Comparison of ENCODE assay signal across 1 cellular context in genomic region chr20:31593221-31594001, GRCh38.
A peak's percentile ranks its signal among the peaks of the same experiment; 100 is the strongest.
TF ChIP-seq lines count a peak whose summit lies in the region.

No MANE protein-coding gene starts in this region.

TF ChIP-seq in HepG2, 621 proteins besides CTCF, POLR2A, EP300 and RAD21 (continued from another document and continues in another):
- TF ChIP-seq ZNF280B (CRISPR knock-in tag; IDR thresholded peaks at IDR 0.05; ENCODE audit: borderline replicate concordance) = peak; percentile 32; the same call in 1 of the 2 replicates
- no peak for TF ChIP-seq IKZF4 (CRISPR knock-in tag; IDR thresholded peaks at IDR 0.05; ENCODE audit: borderline replicate concordance, low read depth, not compliant biosample characterization)
- TF ChIP-seq ZNF251 (CRISPR knock-in tag; IDR thresholded peaks at IDR 0.05) = no peak
- TF ChIP-seq HINFP (CRISPR knock-in tag; IDR thresholded peaks at IDR 0.05; ENCODE audit: low read depth) = no peak
- no peak for TF ChIP-seq EED (CRISPR knock-in tag; IDR thresholded peaks at IDR 0.05)
- TF ChIP-seq ZNF225 (CRISPR knock-in tag; IDR thresholded peaks at IDR 0.05) = no peak; the same call in 1 of the 2 replicates
- no peak for TF ChIP-seq NPAS2 (CRISPR knock-in tag; IDR thresholded peaks at IDR 0.05; ENCODE audit: borderline replicate concordance)
- TF ChIP-seq HMG20A (CRISPR knock-in tag; IDR thresholded peaks at IDR 0.05; ENCODE audit: borderline replicate concordance) = peak; percentile 20; the same call in 1 of the 2 replicates
- TF ChIP-seq ATF2 (CRISPR knock-in tag; IDR thresholded peaks at IDR 0.05) = no peak
- TF ChIP-seq SMC3 (IDR thresholded peaks at IDR 0.05; ENCODE audit: low read length) = no peak
- no peak; the same call in 1 of the 2 replicates for TF ChIP-seq ZFP91 (CRISPR knock-in tag; IDR thresholded peaks at IDR 0.05; ENCODE audit: borderline replicate concordance)
- peak; percentile 52; the same call in 1 of the 2 replicates for TF ChIP-seq RBFOX2 (IDR thresholded peaks at IDR 0.05; ENCODE audit: low read depth, low read length)
- no peak for TF ChIP-seq JUN (CRISPR knock-in tag; IDR thresholded peaks at IDR 0.05)
- no peak for TF ChIP-seq SMAD3 (CRISPR knock-in tag; IDR thresholded peaks at IDR 0.05)
- TF ChIP-seq ISL2 (CRISPR knock-in tag; IDR thresholded peaks at IDR 0.05) = no peak
- TF ChIP-seq RFX1 (IDR thresholded peaks at IDR 0.05) = no peak
- TF ChIP-seq SP1 (IDR thresholded peaks at IDR 0.05) = no peak
- TF ChIP-seq SP1 (CRISPR knock-in tag; IDR thresholded peaks at IDR 0.05) = no peak
- TF ChIP-seq SSRP1 (CRISPR knock-in tag; IDR thresholded peaks at IDR 0.05) = peak; percentile 43; the same call in 1 of the 2 replicates
- no peak for TF ChIP-seq ZNF562 (CRISPR knock-in tag; IDR thresholded peaks at IDR 0.05; ENCODE audit: borderline replicate concordance)
- TF ChIP-seq DRAP1 (CRISPR knock-in tag; IDR thresholded peaks at IDR 0.05) = peak; percentile 44
- no peak for TF ChIP-seq CHD2 (IDR thresholded peaks at IDR 0.05; ENCODE audit: low read depth, low read length)
- TF ChIP-seq ZFP90 (CRISPR knock-in tag; IDR thresholded peaks at IDR 0.05; ENCODE audit: borderline replicate concordance) = no peak
- no peak; the same call in 1 of the 2 replicates for TF ChIP-seq ZNF615 (CRISPR knock-in tag; IDR thresholded peaks at IDR 0.05; ENCODE audit: borderline replicate concordance)
- TF ChIP-seq ZBTB44 (CRISPR knock-in tag; IDR thresholded peaks at IDR 0.05) = no peak
- no peak for TF ChIP-seq ZNF605 (CRISPR knock-in tag; IDR thresholded peaks at IDR 0.05)
- no peak for TF ChIP-seq PAWR (CRISPR knock-in tag; IDR thresholded peaks at IDR 0.05; ENCODE audit: borderline replicate concordance)
- TF ChIP-seq ZNF580 (CRISPR knock-in tag; IDR thresholded peaks at IDR 0.05; ENCODE audit: borderline replicate concordance, low read depth) = peak; percentile 38; the same call in 1 of the 2 replicates
- peak; percentile 11; the same call in 1 of the 2 replicates for TF ChIP-seq CBFB (CRISPR knock-in tag; IDR thresholded peaks at IDR 0.05)
- TF ChIP-seq ZFYVE20 (CRISPR knock-in tag; IDR thresholded peaks at IDR 0.05; ENCODE audit: borderline replicate concordance, low read depth) = no peak
- TF ChIP-seq PLRG1 (conservative IDR thresholded peaks at IDR 0.05) = no peak
- TF ChIP-seq U2AF2 (IDR thresholded peaks at IDR 0.05; ENCODE audit: low read depth, low read length) = no peak
- TF ChIP-seq ZBTB42 (CRISPR knock-in tag; IDR thresholded peaks at IDR 0.05) = peak; percentile 77; the same call in 1 of the 2 replicates
- no peak for TF ChIP-seq ZNF431 (CRISPR knock-in tag; IDR thresholded peaks at IDR 0.05; ENCODE audit: borderline replicate concordance, low read depth)
- TF ChIP-seq ZSCAN30 (CRISPR knock-in tag; IDR thresholded peaks at IDR 0.05) = no peak
- TF ChIP-seq ZNF513 (CRISPR knock-in tag; conservative IDR thresholded peaks at IDR 0.05) = no peak
- no peak for TF ChIP-seq CBX1 (IDR thresholded peaks at IDR 0.05; ENCODE audit: low read depth)
- TF ChIP-seq ZNF710 (CRISPR knock-in tag; IDR thresholded peaks at IDR 0.05; ENCODE audit: borderline replicate concordance) = no peak
- no peak for TF ChIP-seq WIZ (CRISPR knock-in tag; IDR thresholded peaks at IDR 0.05)
- 0 out of 2 replicates have a peak, but pooled peaks have one; percentile 32 for TF ChIP-seq THAP9 (CRISPR knock-in tag; IDR thresholded peaks at IDR 0.05; ENCODE audit: borderline replicate concordance)
- no peak; the same call in 1 of the 2 replicates for TF ChIP-seq TAF1 (CRISPR knock-in tag; IDR thresholded peaks at IDR 0.05)
- TF ChIP-seq ZBTB38 (CRISPR knock-in tag; IDR thresholded peaks at IDR 0.05) = peak; percentile 53; the same call in 1 of the 2 replicates
- TF ChIP-seq E2F5 (CRISPR knock-in tag; conservative IDR thresholded peaks at IDR 0.05) = no peak
- TF ChIP-seq ZNF230 (CRISPR knock-in tag; IDR thresholded peaks at IDR 0.05) = no peak
- 0 out of 2 replicates have a peak, but pooled peaks have one; percentile 36 for TF ChIP-seq THAP11 (CRISPR knock-in tag; IDR thresholded peaks at IDR 0.05)
- TF ChIP-seq ZMYM2 (CRISPR knock-in tag; IDR thresholded peaks at IDR 0.05) = peak; percentile 69; the same call in 1 of the 2 replicates
- TF ChIP-seq TARDBP (CRISPR knock-in tag; IDR thresholded peaks at IDR 0.05) = no peak
- TF ChIP-seq ZNF577 (CRISPR knock-in tag; IDR thresholded peaks at IDR 0.05; ENCODE audit: borderline replicate concordance, low read depth) = no peak
- TF ChIP-seq TBX3 (IDR thresholded peaks at IDR 0.05; ENCODE audit: borderline replicate concordance) = no peak
- no peak for TF ChIP-seq FOXP1 (IDR thresholded peaks at IDR 0.05)
- no peak for TF ChIP-seq FOXP1 (CRISPR knock-in tag; IDR thresholded peaks at IDR 0.05)
- TF ChIP-seq ZNF121 (CRISPR knock-in tag; IDR thresholded peaks at IDR 0.05) = no peak
- TF ChIP-seq HMG20B (CRISPR knock-in tag; conservative IDR thresholded peaks at IDR 0.05) = peak; percentile 13; the same call in 1 of the 2 replicates
- no peak for TF ChIP-seq U2AF1 (optimal IDR thresholded peaks at IDR 0.05; ENCODE audit: low read depth, low read length)
- no peak for TF ChIP-seq HOXA7 (CRISPR knock-in tag; IDR thresholded peaks at IDR 0.05)
- TF ChIP-seq HOXA9 (CRISPR knock-in tag; IDR thresholded peaks at IDR 0.05; ENCODE audit: borderline replicate concordance) = no peak
- TF ChIP-seq MTA1 (CRISPR knock-in tag; IDR thresholded peaks at IDR 0.05; ENCODE audit: borderline replicate concordance) = 0 out of 2 replicates have a peak, but pooled peaks have one; percentile 18
- TF ChIP-seq ZMYM3 (CRISPR knock-in tag; IDR thresholded peaks at IDR 0.05) = peak; percentile 66
